ENCODE assay signal across 8 cellular contexts in the genomic region with DNA sequence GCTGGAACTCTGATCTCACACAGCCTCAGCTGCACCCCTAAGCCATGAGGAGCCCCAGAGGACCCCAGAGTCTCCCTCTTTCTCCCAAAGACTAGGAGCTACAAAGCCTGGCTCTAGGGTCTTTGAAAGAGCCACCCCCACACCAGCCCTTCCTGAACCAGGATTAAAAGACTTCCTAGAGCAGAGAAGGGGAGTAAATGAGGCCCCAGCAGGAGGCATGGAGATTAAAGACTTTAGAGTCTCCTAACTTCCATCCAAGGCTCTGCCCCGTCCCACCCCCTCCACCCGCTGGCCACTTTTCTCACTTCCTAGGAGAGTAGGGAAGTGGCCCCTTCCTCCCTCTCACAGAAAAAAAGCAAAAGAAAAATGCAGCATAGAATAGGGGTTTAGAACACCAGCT. TPM values are rescaled to one million over a fixed set of nuclear protein-coding genes. Genes with fewer than 3 reads are reported as not detected.
DNase-seq lines count a peak whose midpoint lies in the region; FAIRE-seq and TF ChIP-seq lines count a peak whose summit lies in the region.
"Had no signal": no experiment of that assay in that cellular context is flagged by ENCODE, and none has a peak within 500 bp of the region (broad histone marks: within the 10 kb centered on the region; RNA-seq: fewer than 3 reads in every experiment).

No MANE protein-coding gene starts in this region.

- H3K27ac Mint-ChIP-seq in glutamatergic neuron (ENCODE audit: unreplicated experiment): peak overlapping the region; percentile 91

- POLR2A ChIA-PET in HEK293 (lab: Yijun Ruan, JAX): no interaction called here

- H3K36me3 ChIP-seq in HEK293 (ENCODE audit: control insufficient read depth in 2 of 2, insufficient read depth in 1 of 2, low read length in 2 of 2) (no peaks in the 10 kb centered on the region), WERI-Rb-1 (peaks cover 7% of the 10 kb centered on the region; the same call in 1 of the 2 replicates), small intestine (ENCODE audit: control insufficient read depth in 2 of 2, insufficient read depth in 2 of 2, low read length in 2 of 2) (no peaks in the 10 kb centered on the region)

- H3K27ac ChIP-seq in HEK293 (ENCODE audit: extremely low read depth, low read depth, low read length) (no peak overlapping the region), WERI-Rb-1 (peak overlapping the region; percentile 74), small intestine (ENCODE audit: low read depth in 1 of 2, low read length in 1 of 2) (peak overlapping the region in 1 of 2 donors; percentile 60)

- FAIRE-seq in small intestine (lab: Jason Lieb, UNC): no peak
- FAIRE-seq: endometrium had no signal

- WGBS in small intestine, 3 donors: 21 to 47% (median 35%) methylated on average over 2 of the region's 2 CpGs

- CTCF ChIA-PET in HEK293 (lab: Yijun Ruan, JAX): interaction anchor here (0.6 to 2.3 kb wide), 3 partner anchors 46 to 171 kb away, joined by 4 to 6 read pairs (median 6); no protein-coding TSS in a partner anchor

- peaks cover 5% of the 10 kb centered on the region for H3K36me3 Mint-ChIP-seq in glutamatergic neuron (ENCODE audit: unreplicated experiment)

- peak overlapping the region; percentile 95 for H3K4me3 Mint-ChIP-seq in glutamatergic neuron (ENCODE audit: unreplicated experiment)

- peaks cover 12% of the 10 kb centered on the region for H3K27me3 Mint-ChIP-seq in glutamatergic neuron (ENCODE audit: unreplicated experiment)

- H3K4me3 ChIP-seq in HEK293 (ENCODE audit: low read depth, low read length): no peak overlapping the region
- peak overlapping the region; percentile 92 for H3K4me3 ChIP-seq in WERI-Rb-1 (ENCODE audit: low read depth, low read length)
- H3K4me3 ChIP-seq in small intestine (ENCODE audit: low read depth in 1 of 2, low read length in 2 of 2): peak overlapping the region; percentile 18 to 61

- H3K4me1 ChIP-seq in HEK293 (ENCODE audit: control insufficient read depth, insufficient read depth, low read length) (peaks cover 9% of the 10 kb centered on the region; the same call in 1 of the 2 replicates), small intestine (ENCODE audit: control insufficient read depth in 2 of 2, insufficient read depth in 1 of 2, low read depth in 1 of 2, low read length in 1 of 2) (no peaks in the 10 kb centered on the region)

- H3K9me3 Mint-ChIP-seq in glutamatergic neuron (ENCODE audit: unreplicated experiment): peaks cover 21% of the 10 kb centered on the region

- H3K27me3 ChIP-seq in WERI-Rb-1 (ENCODE audit: insufficient read depth, low read depth, severe bottlenecking) (no peaks in the 10 kb centered on the region), small intestine (ENCODE audit: control insufficient read depth in 2 of 2, insufficient read depth in 2 of 2, low read length in 2 of 2) (peaks cover 0 to 5% of the 10 kb centered on the region in 2 donors)

- peaks cover 21% of the 10 kb centered on the region for H3K4me1 Mint-ChIP-seq in glutamatergic neuron (ENCODE audit: low read depth, unreplicated experiment)

- no peak for TF ChIP-seq CTCF in HEK293 (tag by site-specific recombination; IDR thresholded peaks at IDR 0.05)
- no peak for TF ChIP-seq CTCF in WERI-Rb-1 (IDR thresholded peaks at IDR 0.05; ENCODE audit: low read depth, low read length)
- TF ChIP-seq CTCF in glutamatergic neuron (IDR thresholded peaks at IDR 0.05; ENCODE audit: partially characterized antibody, unreplicated experiment): no peak

- H3K9me3 ChIP-seq in HEK293 (ENCODE audit: control insufficient read depth, insufficient read depth, low read depth, low read length) (no peaks in the 10 kb centered on the region), WERI-Rb-1 (ENCODE audit: severe bottlenecking) (no peaks in the 10 kb centered on the region), small intestine (ENCODE audit: control insufficient read depth, low read depth) (no peaks in the 10 kb centered on the region)

- DNase-seq in WERI-Rb-1 (peak; percentile 90), glutamatergic neuron (no peak), small intestine (no peak), LoVo (ENCODE audit: low spot score) (no peak), COR-L47 (lab: John Stamatoyannopoulos, UW) (no peak), activated gamma-delta T cell (lab: John Stamatoyannopoulos, UW) (no peak)

TF ChIP-seq in HEK293, 187 proteins besides CTCF, POLR2A, EP300 and RAD21:
- TF ChIP-seq BCL11A (tag by site-specific recombination; IDR thresholded peaks at IDR 0.05; ENCODE audit: low read depth): no peak
- peak; percentile 48; the same call in 1 of the 2 replicates for TF ChIP-seq WT1 (tag by site-specific recombination; IDR thresholded peaks at IDR 0.05)
- TF ChIP-seq ZFHX2 (tag by site-specific recombination; conservative IDR thresholded peaks at IDR 0.05): 0 out of 2 replicates have a peak, but pooled peaks have one; percentile 10
- no peak for TF ChIP-seq KLF1 (tag by site-specific recombination; IDR thresholded peaks at IDR 0.05)
- TF ChIP-seq SP2 (tag by site-specific recombination; IDR thresholded peaks at IDR 0.05): no peak
- TF ChIP-seq EGR2 (tag by site-specific recombination; IDR thresholded peaks at IDR 0.05; ENCODE audit: low read depth): peak; percentile 15; the same call in 1 of the 2 replicates

RNA-seq across cellular contexts. Expression of a gene that starts 1.7 kb away (rescaled TPM):
- total RNA-seq in glutamatergic neuron (ENCODE audit: unreplicated experiment): 235 TPM
- polyA plus RNA-seq in small intestine: 1 to 10 TPM; 1.8 to 8.3 (median 7.6) TPM
